6 cellular contexts compared by ENCODE assay signal in the genomic region with DNA sequence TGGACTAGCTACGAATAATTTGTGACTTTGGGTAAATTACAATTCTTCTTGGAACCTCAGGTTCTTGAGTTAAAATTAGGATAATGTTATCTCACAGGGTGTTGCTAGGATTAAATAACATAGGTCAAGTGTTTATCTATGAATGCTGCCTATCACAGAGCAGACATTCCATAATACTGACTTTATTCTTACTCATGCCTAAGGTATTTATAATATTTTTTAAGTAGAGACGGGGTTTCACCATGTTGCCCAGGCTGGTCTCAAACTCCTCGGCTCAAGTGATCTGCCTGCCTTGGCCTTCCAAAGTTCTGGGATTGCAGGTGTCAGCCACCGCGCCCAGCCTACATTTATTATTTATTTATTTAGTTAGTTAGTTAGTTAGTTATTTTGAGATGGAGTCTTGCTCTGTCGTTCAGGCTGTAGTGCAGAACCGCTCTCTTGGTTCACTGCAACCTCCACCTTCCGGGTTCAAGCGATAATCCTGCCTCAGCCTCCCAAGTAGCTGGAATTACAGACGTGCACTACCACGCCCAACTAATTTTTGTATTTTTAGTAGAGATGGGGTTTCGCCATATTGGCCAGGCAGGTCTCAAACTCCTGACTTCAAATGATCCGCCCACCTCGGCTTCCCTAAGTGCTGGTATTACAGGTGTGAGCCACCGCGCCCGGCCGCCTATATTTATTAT. TPM values are rescaled to one million over a fixed set of nuclear protein-coding genes. Genes with fewer than 3 reads are reported as not detected.
DNase-seq lines count a peak whose midpoint lies in the region; ATAC-seq and TF ChIP-seq lines count a peak whose summit lies in the region.

No MANE protein-coding gene starts in this region.

- BruUV-seq in OCI-LY7 (replicated peaks; lab: Mats Ljungman, UMichigan): TSS peak; percentile 98

- intact Hi-C loops in OCI-LY7 (cut with micrococcal nuclease; ENCODE audit: unreplicated experiment) (loop anchor here (2.0 kb wide), 1 partner anchor 57 kb away; the partner anchor contains the start of genes HAUS2 and LRRC57), upper lobe of right lung (cut with DNase I) (no loop called here)

- H3K36me3 ChIP-seq in OCI-LY7 (ENCODE audit: insufficient read depth, low read length): no peaks in the 10 kb centered on the region
- H3K36me3 ChIP-seq in upper lobe of right lung: no peaks in the 10 kb centered on the region

- H4K20me1 ChIP-seq in OCI-LY7 (ENCODE audit: insufficient read depth, low read length): no peaks in the 10 kb centered on the region

- H3K27me3 ChIP-seq in upper lobe of right lung: no peaks in the 10 kb centered on the region

- H3K79me2 ChIP-seq in OCI-LY7 (ENCODE audit: insufficient read depth, low read depth, low read length): peaks cover 39% of the 10 kb centered on the region

- peak overlapping the region; percentile 73 for H2AFZ ChIP-seq in OCI-LY7 (ENCODE audit: low read length)

- H3K9me2 ChIP-seq in OCI-LY7 (ENCODE audit: insufficient read depth, low read length): no peaks in the 10 kb centered on the region

- POLR2A ChIA-PET in OCI-LY7 (lab: Charles Lee): interaction anchor here (0.6 to 2.1 kb wide), 9 partner anchors 8 to 218 kb away, joined by 3 to 10 read pairs (median 3); partner anchors contain the start of genes GANC and TMEM87A

- H3K4me2 ChIP-seq in OCI-LY7 (ENCODE audit: low read length): peak overlapping the region; percentile 78

- H3K4me1 ChIP-seq in OCI-LY7 (ENCODE audit: insufficient read depth, low read length, poor library complexity, severe bottlenecking): peaks cover 49% of the 10 kb centered on the region
- peaks cover 48% of the 10 kb centered on the region for H3K4me1 ChIP-seq in upper lobe of right lung

- CTCF ChIA-PET in OCI-LY7 (lab: Charles Lee; ENCODE audit: unreplicated experiment): interaction anchor here (1.1 to 1.2 kb wide), 2 partner anchors 12 to 57 kb away, joined by 3 read pairs; partner anchors contain the start of genes HAUS2 and LRRC57

- peak; percentile 78 for DNase-seq in A172 (ENCODE audit: low spot score)
- DNase-seq in OCI-LY7 (ENCODE audit: low spot score): no peak
- DNase-seq in glomerular visceral epithelial cell (ENCODE audit: extremely low spot score): peak; percentile 77
- no peak for DNase-seq in upper lobe of right lung

- H3K27ac ChIP-seq in OCI-LY7 (ENCODE audit: low read depth, low read length, poor library complexity, severe bottlenecking) (peak overlapping the region; percentile 78), upper lobe of right lung (peak overlapping the region; percentile 98)

- no peak for TF ChIP-seq CTCF in OCI-LY7 (conservative IDR thresholded peaks at IDR 0.05; ENCODE audit: low read length)
- no peak for TF ChIP-seq CTCF in upper lobe of right lung (IDR thresholded peaks at IDR 0.05)

- H3K4me3 ChIP-seq in OCI-LY7 (ENCODE audit: low read depth, low read length, poor library complexity, severe bottlenecking): peak overlapping the region; percentile 87
- H3K4me3 ChIP-seq in upper lobe of right lung: peak overlapping the region; percentile 97

- ATAC-seq in upper lobe of right lung (peak; percentile 15), HG03159 (IDR thresholded peaks at IDR 0.05; ENCODE audit: unreplicated experiment) (no peak), HG03135 (IDR thresholded peaks at IDR 0.05; ENCODE audit: unreplicated experiment) (no peak)

- H3K9me3 ChIP-seq in OCI-LY7 (ENCODE audit: low read length) (no peaks in the 10 kb centered on the region), upper lobe of right lung (no peaks in the 10 kb centered on the region)

RNA-seq across cellular contexts. Expression of gene ZNF106, which starts 0.7 kb away (rescaled TPM):
- 37.4 and 45.4 TPM in 2 replicates for total RNA-seq in A172 (2014; rRNA removed; shearing (Covaris generic))
- total RNA-seq in OCI-LY7 (2014; rRNA removed; shearing (Covaris generic)): 30.5 and 30.8 TPM in 2 replicates
- total RNA-seq in OCI-LY7 (2022) (66.4 and 82.6 TPM in 2 replicates), upper lobe of right lung (118 TPM)

RNA-seq across cellular contexts. Expression of gene SNAP23, which starts 3.8 kb away (rescaled TPM):
- total RNA-seq in A172 (2014; rRNA removed; shearing (Covaris generic)): 64.1 and 77.1 TPM in 2 replicates
- total RNA-seq in OCI-LY7 (2014; rRNA removed; shearing (Covaris generic)): 19.9 and 49.1 TPM in 2 replicates
- total RNA-seq in OCI-LY7 (2022) (48.3 and 54.1 TPM in 2 replicates), upper lobe of right lung (81.9 TPM)

RNA-seq across cellular contexts. Expression of gene LRRC57, which starts 56.9 kb away (rescaled TPM):
- 13.2 and 14.6 TPM in 2 replicates for total RNA-seq in A172 (2014; rRNA removed; shearing (Covaris generic))
- total RNA-seq in OCI-LY7 (2014; rRNA removed; shearing (Covaris generic)): 17.9 and 18.5 TPM in 2 replicates
- total RNA-seq in OCI-LY7 (2022) (21.1 and 29.0 TPM in 2 replicates), upper lobe of right lung (25.9 TPM)

RNA-seq across cellular contexts. Expression of gene HAUS2, which starts 57.0 kb away (rescaled TPM):
- total RNA-seq in A172 (2014; rRNA removed; shearing (Covaris generic)): 45.6 and 54.5 TPM in 2 replicates
- total RNA-seq in OCI-LY7 (2014; rRNA removed; shearing (Covaris generic)): 44.9 and 50.4 TPM in 2 replicates
- total RNA-seq in OCI-LY7 (2022) (40.3 and 43.7 TPM in 2 replicates), upper lobe of right lung (17.1 TPM)

Comparison
In these comparisons a context has a peak if more than half of its experiments do, and no peak if none do; other contexts are left out.
1. DNase-seq: peak in A172 (single experiment) and glomerular visceral epithelial cell (single experiment); none in OCI-LY7 (single experiment) and upper lobe of right lung (single experiment).